28 cellular contexts compared by ENCODE assay signal in genomic region chr1:167593860-167594259, GRCh38. TPM values are rescaled to one million over a fixed set of nuclear protein-coding genes. Genes with fewer than 3 reads are reported as not detected.
"Had no signal": no experiment of that assay in that cellular context is flagged by ENCODE, and none has a peak within 500 bp of the region (broad histone marks: within the 10 kb centered on the region; RNA-seq: fewer than 3 reads in every experiment).

No MANE protein-coding gene starts in this region.

- FAIRE-seq: RCC 7860 had no signal

- H3K36me3 ChIP-seq: SJSA1 had no signal

- H3K27ac ChIP-seq: PC-9, SJSA1 had no signal

- H3K4me3 ChIP-seq: PC-9, SJSA1 had no signal

- H3K4me1 ChIP-seq: SJSA1 had no signal

- H3K9ac ChIP-seq: SK-N-SH had no signal

- H3K4me2 ChIP-seq: PC-9, SK-N-SH had no signal

- H3K9me3 ChIP-seq: SJSA1, SK-N-SH had no signal

- ATAC-seq: Panc1 had no signal

- H2AFZ ChIP-seq: PC-9 had no signal

- DNase-seq: Kasumi-1, KG1, MM.1S, MV-4-11, NCI-H1092, NCI-H1105, NCI-H1417 treated with DMSO at 0.1 percent for 48 hours, NCI-H1436 treated with DMSO at 0.1 percent for 48 hours, NCI-H187 treated with DMSO at 0.1 percent for 48 hours, NCI-H2029 treated with DMSO at 0.1 percent for 48 hours, NCI-H2081 treated with DMSO at 0.1 percent for 48 hours, NCI-H2107, NCI-H2171, NCI-H226, NCI-H446 treated with DMSO at 0.1 percent for 48 hours, NCI-H510A treated with DMSO at 0.1 percent for 48 hours, NCI-H524 treated with DMSO at 0.1 percent for 48 hours, NCI-H526 treated with DMSO at 0.1 percent for 48 hours, NCI-H774, PC-9, Right ventricle myocardium superior, RPMI8226, SHP77 treated with DMSO at 0.1 percent for 48 hours, SK-N-SH, SW 1271 had no signal

RNA-seq across cellular contexts. Expression of gene RCSD1, which starts 36.2 kb away (rescaled TPM):
- total RNA-seq: PC-9 had no signal
